Comparison of ENCODE assay signal across 8 cellular contexts in genomic region chr12:94644622-94645021, GRCh38. TPM values are rescaled to one million over a fixed set of nuclear protein-coding genes. Genes with fewer than 3 reads are reported as not detected.
DNase-seq lines count a peak whose midpoint lies in the region; ATAC-seq and TF ChIP-seq lines count a peak whose summit lies in the region.

No MANE protein-coding gene starts in this region.

- H3K4me3 Mint-ChIP-seq in activated CD8-positive, alpha-beta T cell treated with anti-CD3 and anti-CD28 coated beads, Interleukin-2, amount 10 ng/mL, durations not matched to agents 7 days and 5 days: peak overlapping the region; percentile 48
- H3K4me3 Mint-ChIP-seq in memory B cell (peak overlapping the region; percentile 46), endodermal cell (no peak overlapping the region)

- H3K4me1 ChIP-seq in endodermal cell (ENCODE audit: control insufficient read depth, insufficient read depth, low read length): no peaks in the 10 kb centered on the region

- TF ChIP-seq POLR2A in GM18505 (IDR thresholded peaks at IDR 0.05; ENCODE audit: borderline replicate concordance, extremely low read depth, insufficient read depth, insufficient read length): no peak

- POLR2A ChIA-PET in activated CD8-positive, alpha-beta T cell treated with anti-CD3 and anti-CD28 coated beads, Interleukin-2, amount 10 ng/mL, durations not matched to agents 7 days and 5 days (lab: Charles Lee): no interaction called here

- no peaks in the 10 kb centered on the region for H3K9me3 Mint-ChIP-seq in activated CD8-positive, alpha-beta T cell treated with anti-CD3 and anti-CD28 coated beads, Interleukin-2, amount 10 ng/mL, durations not matched to agents 7 days and 5 days (ENCODE audit: insufficient read depth)
- H3K9me3 Mint-ChIP-seq in memory B cell: no peaks in the 10 kb centered on the region
- H3K9me3 Mint-ChIP-seq in endodermal cell: no peaks in the 10 kb centered on the region

- H3K4me3 ChIP-seq in endodermal cell (ENCODE audit: low read length): no peak overlapping the region

- DNase-seq in activated CD8-positive, alpha-beta T cell treated with anti-CD3 and anti-CD28 coated beads, Interleukin-2, amount 10 ng/mL, durations not matched to agents 7 days and 5 days: no peak
- DNase-seq in memory B cell (ENCODE audit: low spot score in 2 of 2) (no peak), endodermal cell (no peak), NCI-H2081 treated with DMSO at 0.1 percent for 48 hours (lab: John Stamatoyannopoulos, UW) (no peak)
- no peak for DNase-seq in activated naive CD4-positive, alpha-beta T cell treated with anti-CD3 and anti-CD28 coated beads, Interleukin-2, amount 50 U/mL, for 16 hours

- ATAC-seq in GM18505 (IDR thresholded peaks at IDR 0.05; ENCODE audit: unreplicated experiment): peak; percentile 42
- ATAC-seq in HG03064 (IDR thresholded peaks at IDR 0.05; ENCODE audit: low read depth, unreplicated experiment): peak; percentile 48
- ATAC-seq in activated CD8-positive, alpha-beta T cell treated with anti-CD3 and anti-CD28 coated beads, Interleukin-2, amount 10 ng/mL, durations not matched to agents 7 days and 5 days: peak; percentile 14
- peak; percentile 30 for ATAC-seq in memory B cell (ENCODE audit: low read depth)
- no peak for ATAC-seq in HG03469 (IDR thresholded peaks at IDR 0.05; ENCODE audit: unreplicated experiment)

- 94 to 97% methylated on average over 4 of the region's 4 CpGs for WGBS in endodermal cell (ENCODE audit: insufficient coverage in 1 of 2, insufficient read length in 1 of 2), 2 experiments

- no peak overlapping the region for H3K9ac ChIP-seq in endodermal cell (ENCODE audit: extremely low read depth, low read length, poor library complexity, severe bottlenecking)

- H3K36me3 Mint-ChIP-seq in activated CD8-positive, alpha-beta T cell treated with anti-CD3 and anti-CD28 coated beads, Interleukin-2, amount 10 ng/mL, durations not matched to agents 7 days and 5 days (ENCODE audit: low read depth): no peaks in the 10 kb centered on the region
- peaks cover 7% of the 10 kb centered on the region for H3K36me3 Mint-ChIP-seq in memory B cell
- H3K36me3 Mint-ChIP-seq in endodermal cell (ENCODE audit: low read depth): no peaks in the 10 kb centered on the region

- H3K4me1 Mint-ChIP-seq in activated CD8-positive, alpha-beta T cell treated with anti-CD3 and anti-CD28 coated beads, Interleukin-2, amount 10 ng/mL, durations not matched to agents 7 days and 5 days (ENCODE audit: low read depth): peaks cover 39% of the 10 kb centered on the region
- H3K4me1 Mint-ChIP-seq in memory B cell (peaks cover 24% of the 10 kb centered on the region), endodermal cell (peaks cover 14% of the 10 kb centered on the region)

- CTCF ChIA-PET in activated CD8-positive, alpha-beta T cell treated with anti-CD3 and anti-CD28 coated beads, Interleukin-2, amount 10 ng/mL, durations not matched to agents 7 days and 5 days (lab: Charles Lee): interaction anchor here (1.2 kb wide), 1 partner anchor 230 kb away, joined by 4 read pairs; no protein-coding TSS in a partner anchor

- H3K27ac ChIP-seq in endodermal cell (ENCODE audit: low read depth, low read length): no peak overlapping the region

- no peak for TF ChIP-seq CTCF in endodermal cell (conservative IDR thresholded peaks at IDR 0.05)

- H3K27me3 ChIP-seq in endodermal cell (ENCODE audit: control insufficient read depth, insufficient read depth, low read length, poor library complexity, severe bottlenecking): peaks cover 23% of the 10 kb centered on the region

- no peaks in the 10 kb centered on the region for H3K9me3 ChIP-seq in endodermal cell (ENCODE audit: control insufficient read depth, low read length)

- peak overlapping the region; percentile 22 for H3K27ac Mint-ChIP-seq in activated CD8-positive, alpha-beta T cell treated with anti-CD3 and anti-CD28 coated beads, Interleukin-2, amount 10 ng/mL, durations not matched to agents 7 days and 5 days
- no peak overlapping the region for H3K27ac Mint-ChIP-seq in memory B cell
- no peak overlapping the region for H3K27ac Mint-ChIP-seq in endodermal cell

- H3K27me3 Mint-ChIP-seq in activated CD8-positive, alpha-beta T cell treated with anti-CD3 and anti-CD28 coated beads, Interleukin-2, amount 10 ng/mL, durations not matched to agents 7 days and 5 days (ENCODE audit: low read depth): peaks cover 49% of the 10 kb centered on the region
- H3K27me3 Mint-ChIP-seq in memory B cell (no peaks in the 10 kb centered on the region), endodermal cell (ENCODE audit: insufficient read depth) (peaks cover 27% of the 10 kb centered on the region)

- H3K36me3 ChIP-seq in endodermal cell (ENCODE audit: control insufficient read depth, insufficient read depth, low read length): no peaks in the 10 kb centered on the region

RNA-seq across cellular contexts. Expression of gene TMCC3, which starts 5.7 kb away (rescaled TPM):
- total RNA-seq in activated CD8-positive, alpha-beta T cell treated with anti-CD3 and anti-CD28 coated beads, Interleukin-2, amount 10 ng/mL, durations not matched to agents 7 days and 5 days: under 1 TPM; 0.18 to 0.60 TPM
- total RNA-seq in endodermal cell: 1 to 10 TPM; 2.5 to 4.2 TPM
- polyA plus RNA-seq in endodermal cell (2013, experiment 1 of 2): 2.8 TPM
- polyA plus RNA-seq in endodermal cell (2013, experiment 2 of 2): 3.2 TPM
